14 cellular contexts compared by ENCODE assay signal in genomic region chr10:124971276-124971675, GRCh38. TPM values are rescaled to one million over a fixed set of nuclear protein-coding genes. Genes with fewer than 3 reads are reported as not detected.
A peak's percentile ranks its signal among the peaks of the same experiment; 100 is the strongest.
DNase-seq lines count a peak whose midpoint lies in the region; ATAC-seq, FAIRE-seq and TF ChIP-seq lines count a peak whose summit lies in the region.
"Had no signal": no experiment of that assay in that cellular context is flagged by ENCODE, and none has a peak within 500 bp of the region (broad histone marks: within the 10 kb centered on the region; RNA-seq: fewer than 3 reads in every experiment).

No MANE protein-coding gene starts in this region.

- POLR2A ChIA-PET in naive thymus-derived CD4-positive, alpha-beta T cell (lab: Charles Lee) = no interaction called here

- H4K20me1 ChIP-seq in OCI-LY1 (ENCODE audit: insufficient read depth, low read length) = no peaks in the 10 kb centered on the region

- H3K4me1 ChIP-seq in OCI-LY1 (ENCODE audit: insufficient read depth, low read length, severe bottlenecking) = peaks cover 18% of the 10 kb centered on the region
- peaks cover 6% of the 10 kb centered on the region in 2 donors for H3K4me1 ChIP-seq in naive thymus-derived CD4-positive, alpha-beta T cell (ENCODE audit: control insufficient read depth in 2 of 2, insufficient read depth in 2 of 2, low read length in 2 of 2)

- H3K36me3 Mint-ChIP-seq in naive thymus-derived CD4-positive, alpha-beta T cell = peaks cover 16 to 59% (median 19%) of the 10 kb centered on the region in 5 donors

- H3K4me3 Mint-ChIP-seq in naive thymus-derived CD4-positive, alpha-beta T cell = no peak overlapping the region
- H3K4me3 Mint-ChIP-seq: CD14-positive monocyte had no signal

- H3K4me2 ChIP-seq in OCI-LY1 (ENCODE audit: low read length) = peak overlapping the region; percentile 19; the same call in 1 of the 2 replicates

- H3K9me3 ChIP-seq in OCI-LY1 (ENCODE audit: low read length) = no peaks in the 10 kb centered on the region
- no peaks in the 10 kb centered on the region for H3K9me3 ChIP-seq in naive thymus-derived CD4-positive, alpha-beta T cell (ENCODE audit: control insufficient read depth in 2 of 3, low read length in 3 of 3)

- FAIRE-seq in GM12891 (lab: Jason Lieb, UNC) = peak; percentile 72
- FAIRE-seq: H1, RCC 7860 had no signal

- H3K27me3 Mint-ChIP-seq in naive thymus-derived CD4-positive, alpha-beta T cell = no peaks in the 10 kb centered on the region

- peak overlapping the region in 7 of 9 donors; percentile 1 to 65 (median 33) for H3K27ac Mint-ChIP-seq in naive thymus-derived CD4-positive, alpha-beta T cell

- CTCF ChIA-PET in naive thymus-derived CD4-positive, alpha-beta T cell (lab: Charles Lee) = no interaction called here

- no peak for TF ChIP-seq CTCF in OCI-LY1 (IDR thresholded peaks at IDR 0.05; ENCODE audit: low read length)

- H3K79me2 ChIP-seq in OCI-LY1 (ENCODE audit: insufficient read depth, low read length) = peaks cover 5% of the 10 kb centered on the region; the same call in 1 of the 2 replicates

- ATAC-seq in GM21576 (IDR thresholded peaks at IDR 0.05; ENCODE audit: unreplicated experiment) = peak; percentile 54
- no peak for ATAC-seq in naive thymus-derived CD4-positive, alpha-beta T cell

- no peak overlapping the region for H2AFZ ChIP-seq in OCI-LY1 (ENCODE audit: low read length)

- no peak overlapping the region for H3K4me3 ChIP-seq in OCI-LY1 (ENCODE audit: low read depth, low read length, poor library complexity, severe bottlenecking)
- no peak overlapping the region for H3K4me3 ChIP-seq in naive thymus-derived CD4-positive, alpha-beta T cell (ENCODE audit: low read length)

- intact Hi-C loops in naive thymus-derived CD4-positive, alpha-beta T cell (cut with micrococcal nuclease) = no loop called here

- no peaks in the 10 kb centered on the region for H3K9me2 ChIP-seq in OCI-LY1 (ENCODE audit: low read depth, low read length)

- H3K27me3 ChIP-seq in OCI-LY1 (ENCODE audit: insufficient read depth, low read length) = no peaks in the 10 kb centered on the region
- no peaks in the 10 kb centered on the region for H3K27me3 ChIP-seq in naive thymus-derived CD4-positive, alpha-beta T cell (ENCODE audit: control insufficient read depth in 2 of 2, insufficient read depth in 2 of 2, low read length in 2 of 2)

- peaks cover 42% of the 10 kb centered on the region; the same call in 1 of the 2 replicates for H3K36me3 ChIP-seq in OCI-LY1 (ENCODE audit: insufficient read depth, low read length)
- H3K36me3 ChIP-seq in naive thymus-derived CD4-positive, alpha-beta T cell (ENCODE audit: control insufficient read depth in 2 of 3, insufficient read depth in 3 of 3, low read length in 3 of 3) = peaks cover 4 to 44% (median 7%) of the 10 kb centered on the region in 3 experiments

- H3K9me3 Mint-ChIP-seq in naive thymus-derived CD4-positive, alpha-beta T cell = no peaks in the 10 kb centered on the region
- H3K9me3 Mint-ChIP-seq: CD14-positive monocyte had no signal

- H3K9ac ChIP-seq in OCI-LY1 (ENCODE audit: low read length) = no peak overlapping the region

- no peak for TF ChIP-seq POLR2A in GM12891 (IDR thresholded peaks at IDR 0.05; ENCODE audit: low read depth, low read length)

- H3K27ac ChIP-seq in OCI-LY1 (ENCODE audit: low read depth, low read length, poor library complexity, severe bottlenecking) = peak overlapping the region; percentile 38
- H3K27ac ChIP-seq in naive thymus-derived CD4-positive, alpha-beta T cell (ENCODE audit: low read depth, low read length) = peak overlapping the region; percentile 23
- H3K27ac ChIP-seq: WERI-Rb-1 had no signal

- H3F3A ChIP-seq in OCI-LY1 (ENCODE audit: insufficient read depth, low read length) = no peaks in the 10 kb centered on the region

- peaks cover 22 to 61% (median 40%) of the 10 kb centered on the region in 7 donors for H3K4me1 Mint-ChIP-seq in naive thymus-derived CD4-positive, alpha-beta T cell

- DNase-seq in GM12891 (ENCODE audit: insufficient read length, low spot score) (no peak), OCI-M1 (lab: John Stamatoyannopoulos, UW) (no peak), 8988T (no peak)
- no peak for DNase-seq in naive thymus-derived CD4-positive, alpha-beta T cell
- no peak for DNase-seq in stimulated activated CD8-positive, alpha-beta memory T cell treated with anti-CD3 and anti-CD28 coated beads, Interleukin-4, amount 100 ng/mL, for 48 hours
- DNase-seq in NK-92 treated with Interleukin-12 subunit alpha and Interleukin-12 subunit beta, amount 100 ng/mL, for 24 hours (lab: John Stamatoyannopoulos, UW) = no peak
- DNase-seq: activated gamma-delta T cell, NCI-H1930, WERI-Rb-1 had no signal

TF ChIP-seq in GM12891, 5 proteins besides CTCF, POLR2A, EP300 and RAD21:
- TF ChIP-seq TAF1 (IDR thresholded peaks at IDR 0.05; ENCODE audit: low read depth, low read length) (no peak), SPI1 (IDR thresholded peaks at IDR 0.05; ENCODE audit: low read depth, low read length) (no peak), POLR2AphosphoS5 (IDR thresholded peaks at IDR 0.05; ENCODE audit: low read depth, low read length) (no peak), PAX5 (IDR thresholded peaks at IDR 0.05; ENCODE audit: insufficient read depth, low read length, severe bottlenecking) (no peak), POU2F2 (IDR thresholded peaks at IDR 0.05; ENCODE audit: low read depth, low read length) (no peak)

RNA-seq across cellular contexts. Expression of gene ZRANB1, which starts 29.4 kb away (rescaled TPM):
- 5.2 TPM for polyA plus RNA-seq in GM12891 (2012; ENCODE audit: low read depth, missing spikeins)
- total RNA-seq in naive thymus-derived CD4-positive, alpha-beta T cell = 10 to 100 TPM; 16.0 to 26.4 (median 22.5) TPM
- polyA plus RNA-seq in naive thymus-derived CD4-positive, alpha-beta T cell = 10 to 100 TPM in 1 of 2 donors, 1 to 10 TPM in 1; 7.3 to 10.5 TPM
